Comparison of ENCODE assay signal across 1 cellular context in genomic region chr11:123122341-123122740, GRCh38.
TF ChIP-seq lines count a peak whose summit lies in the region.

No MANE protein-coding gene starts in this region.

TF ChIP-seq in WTC11, 78 proteins besides CTCF, POLR2A, EP300 and RAD21 (continued from another document):
- TF ChIP-seq ARID4B (CRISPR knock-in tag; IDR thresholded peaks at IDR 0.05; ENCODE audit: borderline replicate concordance) (no peak), MXD4 (CRISPR knock-in tag; IDR thresholded peaks at IDR 0.05; ENCODE audit: borderline replicate concordance) (no peak), GRHL2 (CRISPR knock-in tag; IDR thresholded peaks at IDR 0.05; ENCODE audit: insufficient replicate concordance, severe bottlenecking) (no peak)
- TF ChIP-seq, protein P1, sequence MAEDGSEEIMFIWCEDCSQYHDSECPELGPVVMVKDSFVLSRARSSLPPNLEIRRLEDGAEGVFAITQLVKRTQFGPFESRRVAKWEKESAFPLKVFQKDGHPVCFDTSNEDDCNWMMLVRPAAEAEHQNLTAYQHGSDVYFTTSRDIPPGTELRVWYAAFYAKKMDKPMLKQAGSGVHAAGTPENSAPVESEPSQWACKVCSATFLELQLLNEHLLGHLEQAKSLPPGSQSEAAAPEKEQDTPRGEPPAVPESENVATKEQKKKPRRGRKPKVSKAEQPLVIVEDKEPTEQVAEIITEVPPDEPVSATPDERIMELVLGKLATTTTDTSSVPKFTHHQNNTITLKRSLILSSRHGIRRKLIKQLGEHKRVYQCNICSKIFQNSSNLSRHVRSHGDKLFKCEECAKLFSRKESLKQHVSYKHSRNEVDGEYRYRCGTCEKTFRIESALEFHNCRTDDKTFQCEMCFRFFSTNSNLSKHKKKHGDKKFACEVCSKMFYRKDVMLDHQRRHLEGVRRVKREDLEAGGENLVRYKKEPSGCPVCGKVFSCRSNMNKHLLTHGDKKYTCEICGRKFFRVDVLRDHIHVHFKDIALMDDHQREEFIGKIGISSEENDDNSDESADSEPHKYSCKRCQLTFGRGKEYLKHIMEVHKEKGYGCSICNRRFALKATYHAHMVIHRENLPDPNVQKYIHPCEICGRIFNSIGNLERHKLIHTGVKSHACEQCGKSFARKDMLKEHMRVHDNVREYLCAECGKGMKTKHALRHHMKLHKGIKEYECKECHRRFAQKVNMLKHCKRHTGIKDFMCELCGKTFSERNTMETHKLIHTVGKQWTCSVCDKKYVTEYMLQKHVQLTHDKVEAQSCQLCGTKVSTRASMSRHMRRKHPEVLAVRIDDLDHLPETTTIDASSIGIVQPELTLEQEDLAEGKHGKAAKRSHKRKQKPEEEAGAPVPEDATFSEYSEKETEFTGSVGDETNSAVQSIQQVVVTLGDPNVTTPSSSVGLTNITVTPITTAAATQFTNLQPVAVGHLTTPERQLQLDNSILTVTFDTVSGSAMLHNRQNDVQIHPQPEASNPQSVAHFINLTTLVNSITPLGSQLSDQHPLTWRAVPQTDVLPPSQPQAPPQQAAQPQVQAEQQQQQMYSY (CRISPR knock-in tag; IDR thresholded peaks at IDR 0.05): no peak
TF ChIP-seq in WTC11: peak in this region for 0.
